ENCODE assay signal across 8 cellular contexts in the genomic region with DNA sequence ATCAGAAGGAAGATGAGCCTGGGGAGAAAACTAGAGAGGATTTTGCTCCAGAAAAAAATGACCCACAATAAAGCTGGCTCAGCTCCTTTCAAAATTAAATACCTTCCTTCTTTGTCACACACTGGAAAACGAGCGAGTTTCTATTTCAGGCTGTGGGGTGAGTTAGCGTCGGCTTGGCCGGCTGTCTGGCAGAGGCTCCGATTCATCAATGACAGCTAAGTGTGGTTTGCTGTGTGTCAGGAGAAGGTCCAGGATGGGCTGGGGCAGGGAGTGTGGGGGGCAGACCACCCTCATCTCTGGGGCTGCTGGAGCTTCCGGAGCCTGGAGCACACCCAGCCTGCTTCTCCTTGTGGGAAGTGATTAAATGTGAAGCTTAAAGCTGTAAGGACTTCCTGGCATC.
DNase-seq lines count a peak whose midpoint lies in the region; ATAC-seq and TF ChIP-seq lines count a peak whose summit lies in the region.

No MANE protein-coding gene starts in this region.

- ATAC-seq in left lobe of liver: peak; percentile 53
- no peak for ATAC-seq in HG03469 (IDR thresholded peaks at IDR 0.05; ENCODE audit: unreplicated experiment)

- peaks cover under 1% of the 10 kb centered on the region for H3K27me3 Mint-ChIP-seq in type B pancreatic cell

- H3K27ac ChIP-seq in brain microvascular endothelial cell: no peak overlapping the region
- H3K27ac ChIP-seq in WERI-Rb-1: no peak overlapping the region

- H3K4me3 Mint-ChIP-seq in type B pancreatic cell: peak overlapping the region; percentile 50

- H3K27ac Mint-ChIP-seq in type B pancreatic cell: peak overlapping the region; percentile 56

- peaks cover 18% of the 10 kb centered on the region for H3K4me1 Mint-ChIP-seq in type B pancreatic cell (ENCODE audit: unreplicated experiment)

- H3K4me3 ChIP-seq in brain microvascular endothelial cell (ENCODE audit: low read depth, low read length) (no peak overlapping the region), WERI-Rb-1 (ENCODE audit: low read depth, low read length) (no peak overlapping the region)

- peaks cover 3% of the 10 kb centered on the region for H3K9me3 ChIP-seq in WERI-Rb-1 (ENCODE audit: severe bottlenecking)

- no peaks in the 10 kb centered on the region for H3K36me3 ChIP-seq in brain microvascular endothelial cell (replicated peaks)
- no peaks in the 10 kb centered on the region for H3K36me3 ChIP-seq in WERI-Rb-1

- in situ Hi-C loops in brain microvascular endothelial cell (cut with HindIII; ENCODE audit: low pct_ligation_motif_present, low sequenced_read_pairs): no loop called here

- H3K27me3 ChIP-seq in brain microvascular endothelial cell (replicated peaks) (no peaks in the 10 kb centered on the region), WERI-Rb-1 (ENCODE audit: insufficient read depth, low read depth, severe bottlenecking) (no peaks in the 10 kb centered on the region)

- DNase-seq in NCI-H1092 treated with DMSO at 0.1 percent for 48 hours (lab: John Stamatoyannopoulos, UW): peak; percentile 55
- no peak for DNase-seq in NCI-H1092 (lab: John Stamatoyannopoulos, UW)
- peak; percentile 82 for DNase-seq in brain microvascular endothelial cell
- DNase-seq in left lobe of liver (ENCODE audit: low spot score): no peak
- no peak for DNase-seq in type B pancreatic cell (ENCODE audit: extremely low spot score, unreplicated experiment)
- no peak for DNase-seq in NCI-H345 treated with DMSO at 0.1 percent for 48 hours (lab: John Stamatoyannopoulos, UW; ENCODE audit: unreplicated experiment)
- no peak for DNase-seq in WERI-Rb-1

- no peaks in the 10 kb centered on the region for H3K36me3 Mint-ChIP-seq in type B pancreatic cell

- no peak for TF ChIP-seq CTCF in brain microvascular endothelial cell (IDR thresholded peaks at IDR 0.05; ENCODE audit: low read depth, low read length, missing control alignments)
- TF ChIP-seq CTCF in type B pancreatic cell (conservative IDR thresholded peaks at IDR 0.05): no peak
- TF ChIP-seq CTCF in WERI-Rb-1 (IDR thresholded peaks at IDR 0.05; ENCODE audit: low read depth, low read length): no peak

- H3K9me3 Mint-ChIP-seq in type B pancreatic cell: peaks cover 8% of the 10 kb centered on the region

Comparison
In these comparisons a context has a peak if more than half of its experiments do, and no peak if none do; other contexts are left out.
1. DNase-seq: peak in NCI-H1092 treated with DMSO at 0.1 percent for 48 hours (single experiment) and brain microvascular endothelial cell (single experiment); none in NCI-H1092 (single experiment), left lobe of liver (single experiment), type B pancreatic cell (single experiment), NCI-H345 treated with DMSO at 0.1 percent for 48 hours (single experiment) and WERI-Rb-1 (single experiment).